ENCODE assay signal across 1 cellular context in genomic region chr6:16684896-16685554, GRCh38.
A peak's percentile ranks its signal among the peaks of the same experiment; 100 is the strongest.
TF ChIP-seq lines count a peak whose summit lies in the region.

No MANE protein-coding gene starts in this region.

TF ChIP-seq in GM12878, 131 proteins besides CTCF, POLR2A, EP300 and RAD21 (continued from another document):
- no peak for TF ChIP-seq ZNF687 (IDR thresholded peaks at IDR 0.05)
- TF ChIP-seq USF1 (IDR thresholded peaks at IDR 0.05; ENCODE audit: borderline replicate concordance, extremely low read length, insufficient read depth, low read depth, low read length): no peak
- peak; percentile 63 for TF ChIP-seq NR2F1 (conservative IDR thresholded peaks at IDR 0.05)
- TF ChIP-seq CREB1 (IDR thresholded peaks at IDR 0.05; ENCODE audit: low read depth): peak; percentile 37; the same call in 1 of the 2 replicates
